Comparison of ENCODE assay signal across 9 cellular contexts in the genomic region with DNA sequence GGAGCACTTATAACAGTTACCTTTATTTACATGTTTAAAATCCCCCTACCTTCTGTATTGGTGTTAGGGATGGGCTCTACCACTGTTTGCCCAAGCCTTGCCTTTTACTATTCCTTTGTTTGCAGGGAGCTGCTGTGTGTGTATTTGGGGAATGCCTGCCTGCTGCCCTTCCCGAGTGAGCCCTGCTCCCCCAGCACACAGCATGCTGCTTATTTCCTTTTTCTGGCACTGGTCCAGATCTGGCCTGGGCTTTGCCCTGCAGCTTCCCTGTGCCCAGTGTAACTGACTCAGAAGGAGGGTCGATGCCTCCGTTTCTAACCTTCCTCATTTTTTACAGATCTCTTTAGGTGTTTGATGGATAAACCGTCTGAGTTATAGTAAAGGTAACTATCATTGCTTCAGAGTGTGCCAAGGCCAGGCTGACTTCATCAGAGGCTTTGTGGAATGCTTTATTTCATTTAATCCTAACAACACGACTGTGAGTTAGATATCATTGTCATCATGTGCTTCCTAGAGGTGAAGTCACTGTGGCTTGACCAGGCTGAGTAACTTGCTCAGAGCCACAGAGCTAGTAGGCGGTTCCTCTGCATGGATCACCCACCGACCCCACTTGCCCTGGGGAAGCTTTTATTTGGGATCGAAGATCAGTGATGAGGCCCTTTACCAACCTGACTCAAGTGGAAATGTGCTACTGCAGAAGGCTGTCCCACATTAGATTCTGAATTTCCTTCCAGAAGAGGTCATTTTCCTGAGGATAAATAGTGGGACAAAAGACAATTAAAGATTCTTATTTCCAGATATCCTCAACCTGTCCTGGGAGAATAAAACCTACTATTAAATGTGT.
DNase-seq lines count a peak whose midpoint lies in the region; ATAC-seq lines count a peak whose summit lies in the region.
"Had no signal": no experiment of that assay in that cellular context is flagged by ENCODE, and none has a peak within 500 bp of the region (broad histone marks: within the 10 kb centered on the region; RNA-seq: fewer than 3 reads in every experiment).

No MANE protein-coding gene starts in this region.

- peaks cover 7% of the 10 kb centered on the region for H3K79me1 ChIP-seq in mesenchymal stem cell (replicated peaks; ENCODE audit: low read length, poor library complexity, severe bottlenecking)

- no peak for ATAC-seq in GM18867 (IDR thresholded peaks at IDR 0.05; ENCODE audit: unreplicated experiment)
- no peak for ATAC-seq in GM21786 (IDR thresholded peaks at IDR 0.05; ENCODE audit: unreplicated experiment)

- H3K4me3 ChIP-seq in mesenchymal stem cell (ENCODE audit: insufficient read depth in 1 of 2, low read depth in 1 of 2, low read length in 2 of 2): no peak overlapping the region
- H3K4me3 ChIP-seq: suprapubic skin had no signal

- H3K27ac ChIP-seq in mesenchymal stem cell (ENCODE audit: low read length, poor library complexity, severe bottlenecking): no peak overlapping the region
- H3K27ac ChIP-seq: suprapubic skin had no signal

- no peak overlapping the region for H2BK15ac ChIP-seq in mesenchymal stem cell (ENCODE audit: low read depth, poor library complexity, severe bottlenecking)

- peak overlapping the region in 1 of 2 experiments; percentile 97 for H3K23ac ChIP-seq in mesenchymal stem cell (ENCODE audit: low read length in 2 of 2)

- peaks cover 15% of the 10 kb centered on the region for H3K4me1 ChIP-seq in mesenchymal stem cell (ENCODE audit: control insufficient read depth, insufficient read depth, low read depth, low read length)
- H3K4me1 ChIP-seq: suprapubic skin had no signal

- H3K4ac ChIP-seq in mesenchymal stem cell (ENCODE audit: low read depth in 1 of 2, low read length in 2 of 2): no peak overlapping the region

- H3K9me3 ChIP-seq in mesenchymal stem cell (ENCODE audit: control insufficient read depth, low read length): no peaks in the 10 kb centered on the region
- H3K9me3 ChIP-seq: suprapubic skin had no signal

- H2BK12ac ChIP-seq in mesenchymal stem cell (ENCODE audit: low read length in 2 of 2): no peak overlapping the region

- no peak overlapping the region for H2AFZ ChIP-seq in mesenchymal stem cell (ENCODE audit: low read depth, low read length)

- H3K14ac ChIP-seq in mesenchymal stem cell (ENCODE audit: low read length in 2 of 2): no peak overlapping the region

- no peak overlapping the region for H3K4me2 ChIP-seq in mesenchymal stem cell (ENCODE audit: low read length, poor library complexity, severe bottlenecking)

- H2BK120ac ChIP-seq in mesenchymal stem cell (ENCODE audit: low read depth, low read length): no peak overlapping the region

- no peak overlapping the region for H2AK5ac ChIP-seq in mesenchymal stem cell (ENCODE audit: low read length, severe bottlenecking)

- H3K27me3 ChIP-seq in mesenchymal stem cell (ENCODE audit: control insufficient read depth in 1 of 2, insufficient read depth in 1 of 2, low read length in 2 of 2): no peaks in the 10 kb centered on the region
- H3K27me3 ChIP-seq: suprapubic skin had no signal

- no peak overlapping the region for H2BK5ac ChIP-seq in mesenchymal stem cell (ENCODE audit: low read depth, low read length, poor library complexity, severe bottlenecking)

- no peak overlapping the region for H3K9ac ChIP-seq in mesenchymal stem cell (ENCODE audit: low read length)

- H3K18ac ChIP-seq in mesenchymal stem cell (ENCODE audit: low read depth in 1 of 2, low read length in 2 of 2): no peak overlapping the region

- H4K91ac ChIP-seq in mesenchymal stem cell (ENCODE audit: low read length): no peak overlapping the region

- 77% methylated on average over 8 of the region's 8 CpGs for WGBS in mesenchymal stem cell

- DNase-seq in EL (peak; percentile 52), NCI-H2196 (lab: John Stamatoyannopoulos, UW; ENCODE audit: unreplicated experiment) (peak; percentile 21), cerebellum (ENCODE audit: low spot score) (peak; percentile 35), mesenchymal stem cell (peak; percentile 18), SIG-M5 treated with dmso at 0.1 percent for 504 hours (lab: John Stamatoyannopoulos, UW; ENCODE audit: unreplicated experiment) (no peak)
- no peak for DNase-seq in activated CD4-positive, alpha-beta T cell treated with anti-CD3 and anti-CD28 coated beads, Interleukin-2, amount 50 U/mL, for 1 hour

- H4K8ac ChIP-seq in mesenchymal stem cell (ENCODE audit: low read length): peak overlapping the region; percentile 9

- H3K36me3 ChIP-seq in mesenchymal stem cell (ENCODE audit: control insufficient read depth in 1 of 2, insufficient read depth in 2 of 2, low read depth in 1 of 2, low read length in 2 of 2): peaks cover 3 to 4% of the 10 kb centered on the region in 2 experiments
- H3K36me3 ChIP-seq: suprapubic skin had no signal

Comparison
In these comparisons a context has a peak if more than half of its experiments do, and no peak if none do; other contexts are left out.
1. DNase-seq: peak in EL (single experiment), NCI-H2196 (single experiment), cerebellum (single experiment) and mesenchymal stem cell (single experiment); none in activated CD4-positive, alpha-beta T cell treated with anti-CD3 and anti-CD28 coated beads, Interleukin-2, amount 50 U/mL, for 1 hour (single experiment) and SIG-M5 treated with dmso at 0.1 percent for 504 hours (single experiment).